Comparison of ENCODE assay signal across 8 cellular contexts in the genomic region with DNA sequence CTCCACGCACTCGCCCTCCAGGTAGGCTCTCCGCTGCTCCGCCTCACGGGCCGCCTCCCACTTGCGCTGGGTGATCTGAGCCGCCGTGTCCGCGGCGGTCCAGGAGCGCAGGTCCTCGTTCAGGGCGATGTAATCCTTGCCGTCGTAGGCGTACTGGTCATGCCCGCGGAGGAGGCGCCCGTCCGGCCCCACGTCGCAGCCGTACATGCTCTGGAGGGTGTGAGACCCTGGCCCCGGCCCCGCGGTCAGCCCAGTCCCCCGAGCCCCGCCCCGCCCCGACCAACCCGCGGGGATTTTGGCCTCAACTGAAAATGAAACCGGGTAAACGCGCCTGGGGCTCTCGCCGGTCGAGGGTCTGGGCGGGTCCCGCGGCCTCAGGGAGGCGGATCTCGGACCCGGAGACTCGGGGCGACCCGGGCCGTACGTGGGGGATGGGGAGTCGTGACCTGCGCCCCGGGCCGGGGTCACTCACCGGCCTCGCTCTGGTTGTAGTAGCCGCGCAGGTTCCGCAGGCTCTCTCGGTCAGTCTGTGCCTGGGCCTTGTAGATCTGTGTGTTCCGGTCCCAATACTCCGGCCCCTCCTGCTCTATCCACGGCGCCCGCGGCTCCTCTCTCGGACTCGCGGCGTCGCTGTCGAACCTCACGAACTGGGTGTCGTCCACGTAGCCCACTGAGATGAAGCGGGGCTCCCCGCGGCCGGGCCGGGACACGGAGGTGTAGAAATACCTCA. TPM values are rescaled to one million over a fixed set of nuclear protein-coding genes. Genes with fewer than 3 reads are reported as not detected.
A peak's percentile ranks its signal among the peaks of the same experiment; 100 is the strongest.
DNase-seq lines count a peak whose midpoint lies in the region; ATAC-seq and TF ChIP-seq lines count a peak whose summit lies in the region.

No MANE protein-coding gene starts in this region.

- no peak overlapping the region for H2BK120ac ChIP-seq in mesenchymal stem cell (ENCODE audit: low read depth, low read length)

- no peak overlapping the region for H2BK15ac ChIP-seq in mesenchymal stem cell (ENCODE audit: low read depth, poor library complexity, severe bottlenecking)

- H3K27ac ChIP-seq in CD4-positive, alpha-beta T cell (ENCODE audit: low read depth, low read length): peak overlapping the region; percentile 99
- peak overlapping the region; percentile 19 for H3K27ac ChIP-seq in cingulate gyrus (ENCODE audit: low read depth, low read length)
- H3K27ac ChIP-seq in mesenchymal stem cell (ENCODE audit: low read length, poor library complexity, severe bottlenecking): no peak overlapping the region
- H3K27ac ChIP-seq in thymus (ENCODE audit: low read depth): peak overlapping the region; percentile 96

- peak overlapping the region; percentile 79 for H2AFZ ChIP-seq in mesenchymal stem cell (ENCODE audit: low read depth, low read length)

- H3K27ac Mint-ChIP-seq in CD4-positive, alpha-beta T cell: peak overlapping the region; percentile 100
- peak overlapping the region; percentile 100 for H3K27ac Mint-ChIP-seq in T-helper 17 cell

- peak in 6 of 10 experiments; percentile 16 to 39 (median 21) for DNase-seq in CD4-positive, alpha-beta T cell
- DNase-seq in HCEC 1CT (peak; percentile 18), T-helper 17 cell (peak in 2 of 3 donors; percentile 19 to 29), mesenchymal stem cell (peak; percentile 62), cortex of kidney (lab: John Stamatoyannopoulos, UW) (no peak), HEK293T (ENCODE audit: extremely low spot score) (no peak)

- no peaks in the 10 kb centered on the region for H3K9me3 ChIP-seq in CD4-positive, alpha-beta T cell (ENCODE audit: control insufficient read depth, low read length)
- no peaks in the 10 kb centered on the region for H3K9me3 ChIP-seq in T-helper 17 cell (ENCODE audit: control insufficient read depth, low read length, poor library complexity, severe bottlenecking)
- no peaks in the 10 kb centered on the region for H3K9me3 ChIP-seq in mesenchymal stem cell (ENCODE audit: control insufficient read depth, low read length)
- no peaks in the 10 kb centered on the region for H3K9me3 ChIP-seq in thymus (ENCODE audit: control insufficient read depth)

- no peak for ATAC-seq in CD4-positive, alpha-beta T cell (ENCODE audit: poor library complexity)
- ATAC-seq in T-helper 17 cell: peak; percentile 0

- peak overlapping the region; percentile 61 for H4K91ac ChIP-seq in mesenchymal stem cell (ENCODE audit: low read length)

- POLR2A ChIA-PET in CD4-positive, alpha-beta T cell (lab: Charles Lee): interaction anchor here (5.2 kb wide), 1 partner anchor 84 kb away, joined by 41 read pairs; a partner anchor contains a TSS
- POLR2A ChIA-PET in HEK293T (lab: Yijun Ruan, JAX): no interaction called here

- H3K9me3 Mint-ChIP-seq in CD4-positive, alpha-beta T cell: no peaks in the 10 kb centered on the region

- peak overlapping the region; percentile 86 for H3K9ac ChIP-seq in mesenchymal stem cell (ENCODE audit: low read length)

- H3K4me3 Mint-ChIP-seq in CD4-positive, alpha-beta T cell: peak overlapping the region; percentile 100
- H3K4me3 Mint-ChIP-seq in T-helper 17 cell: peak overlapping the region; percentile 91

- no peaks in the 10 kb centered on the region for H3K27me3 ChIP-seq in CD4-positive, alpha-beta T cell (ENCODE audit: control insufficient read depth, insufficient read depth, low read length)
- peaks cover 17 to 32% of the 10 kb centered on the region in 2 experiments for H3K27me3 ChIP-seq in mesenchymal stem cell (ENCODE audit: control insufficient read depth in 1 of 2, insufficient read depth in 1 of 2, low read length in 2 of 2)
- H3K27me3 ChIP-seq in thymus (ENCODE audit: control insufficient read depth, insufficient read depth): peaks cover 5% of the 10 kb centered on the region

- 2% methylated on average over 39 of the region's 83 CpGs for WGBS in mesenchymal stem cell
- WGBS in thymus: 6% methylated on average over 83 of the region's 83 CpGs

- H3K4me2 ChIP-seq in mesenchymal stem cell (ENCODE audit: low read length, poor library complexity, severe bottlenecking): peak overlapping the region; percentile 81

- H2AK5ac ChIP-seq in mesenchymal stem cell (ENCODE audit: low read length, severe bottlenecking): no peak overlapping the region

- H3K36me3 ChIP-seq in mesenchymal stem cell (ENCODE audit: control insufficient read depth in 1 of 2, insufficient read depth in 2 of 2, low read depth in 1 of 2, low read length in 2 of 2): peaks cover 17 to 25% of the 10 kb centered on the region in 2 experiments
- H3K36me3 ChIP-seq in thymus (ENCODE audit: control insufficient read depth, insufficient read depth): peaks cover 17% of the 10 kb centered on the region

- H3K36me3 Mint-ChIP-seq in CD4-positive, alpha-beta T cell (ENCODE audit: low read depth): peaks cover 68% of the 10 kb centered on the region
- peaks cover 29% of the 10 kb centered on the region for H3K36me3 Mint-ChIP-seq in T-helper 17 cell (ENCODE audit: low read depth)

- H3K4me1 ChIP-seq in mesenchymal stem cell (ENCODE audit: control insufficient read depth, insufficient read depth, low read depth, low read length): peaks cover 5% of the 10 kb centered on the region
- no peaks in the 10 kb centered on the region for H3K4me1 ChIP-seq in thymus (ENCODE audit: control insufficient read depth, insufficient read depth, low read length)

- peak overlapping the region; percentile 48 to 79 for H3K18ac ChIP-seq in mesenchymal stem cell (ENCODE audit: low read depth in 1 of 2, low read length in 2 of 2)

- no peak for TF ChIP-seq CTCF in CD4-positive, alpha-beta T cell (IDR thresholded peaks at IDR 0.05)

- H2BK12ac ChIP-seq in mesenchymal stem cell (ENCODE audit: low read length in 2 of 2): no peak overlapping the region

- no peak overlapping the region for H3K4ac ChIP-seq in mesenchymal stem cell (ENCODE audit: low read depth in 1 of 2, low read length in 2 of 2)

- peaks cover 3% of the 10 kb centered on the region for H3K79me1 ChIP-seq in mesenchymal stem cell (replicated peaks; ENCODE audit: low read length, poor library complexity, severe bottlenecking)

- peaks cover 5% of the 10 kb centered on the region for H3K27me3 Mint-ChIP-seq in CD4-positive, alpha-beta T cell
- H3K27me3 Mint-ChIP-seq in T-helper 17 cell: no peaks in the 10 kb centered on the region

- peak overlapping the region; percentile 79 to 83 for H3K4me3 ChIP-seq in mesenchymal stem cell (ENCODE audit: insufficient read depth in 1 of 2, low read depth in 1 of 2, low read length in 2 of 2)
- peak overlapping the region; percentile 71 for H3K4me3 ChIP-seq in thymus (ENCODE audit: low read length)

- intact Hi-C loops in CD4-positive, alpha-beta T cell (cut with DNase I, micrococcal nuclease): loop anchor here (1.0 to 2.0 kb wide), 3 partner anchors 84 to 160 kb away; a partner anchor contains a TSS

- peak overlapping the region; percentile 54 for H4K8ac ChIP-seq in mesenchymal stem cell (ENCODE audit: low read length)

- H3K4me1 Mint-ChIP-seq in CD4-positive, alpha-beta T cell (ENCODE audit: low read depth): peaks cover 77% of the 10 kb centered on the region
- peaks cover 66% of the 10 kb centered on the region for H3K4me1 Mint-ChIP-seq in T-helper 17 cell

- H3K14ac ChIP-seq in mesenchymal stem cell (ENCODE audit: low read length in 2 of 2): peak overlapping the region in 1 of 2 experiments; percentile 44

- H3K23ac ChIP-seq in mesenchymal stem cell (ENCODE audit: low read length in 2 of 2): no peak overlapping the region

- CTCF ChIA-PET in CD4-positive, alpha-beta T cell (lab: Charles Lee): no interaction called here
- CTCF ChIA-PET in HEK293T (lab: Yijun Ruan, JAX): no interaction called here

- H2BK5ac ChIP-seq in mesenchymal stem cell (ENCODE audit: low read depth, low read length, poor library complexity, severe bottlenecking): no peak overlapping the region

TF ChIP-seq in HEK293T, 16 proteins besides CTCF, POLR2A, EP300 and RAD21:
- TF ChIP-seq ELF4 (IDR thresholded peaks at IDR 0.05): no peak
TF ChIP-seq in HEK293T: peak in this region for 0.

RNA-seq across cellular contexts. Expression of a gene that starts 0.6 kb away (rescaled TPM):
- total RNA-seq in CD4-positive, alpha-beta T cell: 1,000 to 10,000 TPM; 6,758 to 7,013 TPM
- 1,000 to 10,000 TPM; 7,013 to 7,159 TPM for total RNA-seq in T-helper 17 cell
- polyA plus RNA-seq in mesenchymal stem cell (2013, experiment 1 of 2): 879 TPM
- 950 TPM for polyA plus RNA-seq in mesenchymal stem cell (2013, experiment 2 of 2)
- polyA plus RNA-seq in thymus: 2,173 TPM

RNA-seq across cellular contexts. Expression of a gene that starts 47.0 kb away (rescaled TPM):
- total RNA-seq in CD4-positive, alpha-beta T cell: 10 to 100 TPM; 10.6 to 14.0 TPM
- 10 to 100 TPM; 11.2 to 11.5 TPM for total RNA-seq in T-helper 17 cell
- polyA plus RNA-seq in mesenchymal stem cell (2013, experiment 1 of 2): 81.3 TPM
- 82.5 TPM for polyA plus RNA-seq in mesenchymal stem cell (2013, experiment 2 of 2)
- polyA plus RNA-seq in thymus: 9.4 TPM

Comparison
In these comparisons a context has a peak if more than half of its experiments do, and no peak if none do; other contexts are left out.
1. DNase-seq: peak in CD4-positive, alpha-beta T cell (6 of 10), HCEC 1CT (single experiment), T-helper 17 cell (2 of 3) and mesenchymal stem cell (single experiment); none in cortex of kidney (single experiment) and HEK293T (single experiment).